11 cellular contexts compared by ENCODE assay signal in genomic region chr9:91177661-91178280, GRCh38.
DNase-seq lines count a peak whose midpoint lies in the region; ATAC-seq, FAIRE-seq and TF ChIP-seq lines count a peak whose summit lies in the region.
"Had no signal": no experiment of that assay in that cellular context is flagged by ENCODE, and none has a peak within 500 bp of the region (broad histone marks: within the 10 kb centered on the region; RNA-seq: fewer than 3 reads in every experiment).

No MANE protein-coding gene starts in this region.

- ATAC-seq in Right ventricle myocardium inferior = no peak
- ATAC-seq in activated CD8-positive, alpha-beta T cell treated with anti-CD3 and anti-CD28 coated beads, Interleukin-2, amount 10 ng/mL, durations not matched to agents 7 days and 5 days = peak; percentile 59
- ATAC-seq in HG03097 (IDR thresholded peaks at IDR 0.05; ENCODE audit: low FRiP score, unreplicated experiment) = no peak
- ATAC-seq in GM21737 (IDR thresholded peaks at IDR 0.05; ENCODE audit: unreplicated experiment) = no peak

- H3K4me3 ChIP-seq in fibroblast of the aortic adventitia (ENCODE audit: low read depth, low read length) = no peak overlapping the region
- H3K4me3 ChIP-seq in transverse colon = no peak overlapping the region
- H3K4me3 ChIP-seq: thoracic aorta had no signal

- TF ChIP-seq CTCF in fibroblast of the aortic adventitia (IDR thresholded peaks at IDR 0.05; ENCODE audit: insufficient read depth, low read length) (peak; percentile 0), transverse colon (IDR thresholded peaks at IDR 0.05) (no peak)

- peaks cover 18% of the 10 kb centered on the region for H3K36me3 Mint-ChIP-seq in activated CD8-positive, alpha-beta T cell treated with anti-CD3 and anti-CD28 coated beads, Interleukin-2, amount 10 ng/mL, durations not matched to agents 7 days and 5 days (ENCODE audit: low read depth)
- H3K36me3 Mint-ChIP-seq: brain had no signal

- FAIRE-seq in HTR-8/SVneo (lab: Jason Lieb, UNC) = no peak

- in situ Hi-C loops in transverse colon (cut with MboI; ENCODE audit: low pct_ligation_motif_present in 1 of 4, low pct_unique_long_range_greater_than_20kb in 1 of 4, low sequenced_read_pairs in 3 of 4) = no loop called here

- no peak for TF ChIP-seq EP300 in transverse colon (IDR thresholded peaks at IDR 0.05; ENCODE audit: low read depth)

- H3K9me3 ChIP-seq in transverse colon = no peaks in the 10 kb centered on the region
- H3K9me3 ChIP-seq: thoracic aorta had no signal

- POLR2A ChIA-PET in activated CD8-positive, alpha-beta T cell treated with anti-CD3 and anti-CD28 coated beads, Interleukin-2, amount 10 ng/mL, durations not matched to agents 7 days and 5 days (lab: Charles Lee) = interaction anchor here (0.8 to 2.1 kb wide), 8 partner anchors 9 to 242 kb away, joined by 3 to 17 read pairs (median 4); no protein-coding TSS in a partner anchor

- H3K4me3 Mint-ChIP-seq in activated CD8-positive, alpha-beta T cell treated with anti-CD3 and anti-CD28 coated beads, Interleukin-2, amount 10 ng/mL, durations not matched to agents 7 days and 5 days = peak overlapping the region; percentile 55
- H3K4me3 Mint-ChIP-seq: brain had no signal

- intact Hi-C loops in cardiac septum (cut with DNase I) (no loop called here), Right ventricle myocardium inferior (cut with DNase I) (no loop called here), transverse colon (cut with DNase I; ENCODE audit: low total_unique reads) (no loop called here)

- DNase-seq in cardiac septum (ENCODE audit: low spot score) (peak; percentile 72), Right ventricle myocardium inferior (ENCODE audit: missing footprints) (no peak), fibroblast of the aortic adventitia (ENCODE audit: low read depth) (peak; percentile 76), transverse colon (peak; percentile 58), HTR-8/SVneo (ENCODE audit: insufficient read length, low spot score) (no peak)
- DNase-seq in activated CD8-positive, alpha-beta T cell treated with anti-CD3 and anti-CD28 coated beads, Interleukin-2, amount 10 ng/mL, durations not matched to agents 7 days and 5 days = peak; percentile 61
- DNase-seq: retina had no signal

- peak overlapping the region; percentile 94 for H3K27ac Mint-ChIP-seq in activated CD8-positive, alpha-beta T cell treated with anti-CD3 and anti-CD28 coated beads, Interleukin-2, amount 10 ng/mL, durations not matched to agents 7 days and 5 days

- H3K9me3 Mint-ChIP-seq in activated CD8-positive, alpha-beta T cell treated with anti-CD3 and anti-CD28 coated beads, Interleukin-2, amount 10 ng/mL, durations not matched to agents 7 days and 5 days (ENCODE audit: insufficient read depth) = peaks cover under 1% of the 10 kb centered on the region

- CTCF ChIA-PET in activated CD8-positive, alpha-beta T cell treated with anti-CD3 and anti-CD28 coated beads, Interleukin-2, amount 10 ng/mL, durations not matched to agents 7 days and 5 days (lab: Charles Lee) = interaction anchor here (1.0 to 5.0 kb wide), 7 partner anchors 9 to 128 kb away, joined by 3 to 36 read pairs (median 6); no protein-coding TSS in a partner anchor

- WGBS in transverse colon (ENCODE audit: low coverage in 1 of 2), 2 donors = 53% methylated on average over 15 of the region's 15 CpGs; no CpG with 5 or more reads in 1 of the 2 donors

- H3K27me3 ChIP-seq in transverse colon = no peaks in the 10 kb centered on the region

- H3K36me3 ChIP-seq in transverse colon = no peaks in the 10 kb centered on the region
- H3K36me3 ChIP-seq: thoracic aorta had no signal

- H3K27me3 Mint-ChIP-seq in activated CD8-positive, alpha-beta T cell treated with anti-CD3 and anti-CD28 coated beads, Interleukin-2, amount 10 ng/mL, durations not matched to agents 7 days and 5 days (ENCODE audit: low read depth) = no peaks in the 10 kb centered on the region
- H3K27me3 Mint-ChIP-seq: brain had no signal

- H3K4me1 Mint-ChIP-seq in activated CD8-positive, alpha-beta T cell treated with anti-CD3 and anti-CD28 coated beads, Interleukin-2, amount 10 ng/mL, durations not matched to agents 7 days and 5 days (ENCODE audit: low read depth) = peaks cover 61% of the 10 kb centered on the region

- peak overlapping the region in 2 of 4 donors; percentile 4 to 22 for H3K27ac ChIP-seq in transverse colon
- H3K27ac ChIP-seq: thoracic aorta had no signal

- no peak for TF ChIP-seq POLR2A in transverse colon (IDR thresholded peaks at IDR 0.05)

- peaks cover 4 to 13% (median 9%) of the 10 kb centered on the region in 4 donors for H3K4me1 ChIP-seq in transverse colon

Comparison
In these comparisons a context has a peak if more than half of its experiments do, and no peak if none do; other contexts are left out.
1. DNase-seq: peak in cardiac septum (single experiment), activated CD8-positive, alpha-beta T cell treated with anti-CD3 and anti-CD28 coated beads, Interleukin-2, amount 10 ng/mL, durations not matched to agents 7 days and 5 days (single experiment), fibroblast of the aortic adventitia (single experiment) and transverse colon (single experiment); none in Right ventricle myocardium inferior (single experiment) and HTR-8/SVneo (single experiment).